ENCODE assay signal across 25 cellular contexts in the genomic region with DNA sequence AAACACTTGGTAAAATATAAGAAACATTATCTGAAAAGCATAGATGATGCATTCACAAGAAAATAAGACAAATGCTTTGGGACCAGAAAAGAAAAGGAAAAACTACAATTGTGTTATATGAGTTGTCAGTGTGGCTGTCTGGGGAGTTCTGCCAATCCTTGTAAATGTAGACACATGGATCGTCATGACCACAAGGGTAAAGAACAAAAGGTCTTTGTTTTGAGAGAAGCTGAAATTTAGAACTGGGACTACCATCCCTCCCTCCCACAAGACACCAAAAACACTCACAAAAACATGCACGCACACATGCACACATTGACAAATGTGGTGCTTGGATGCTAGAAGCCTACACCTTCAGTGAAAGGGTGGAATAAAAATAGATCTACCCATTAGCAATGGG.
DNase-seq lines count a peak whose midpoint lies in the region; ATAC-seq and TF ChIP-seq lines count a peak whose summit lies in the region.
"Had no signal": no experiment of that assay in that cellular context is flagged by ENCODE, and none has a peak within 500 bp of the region (broad histone marks: within the 10 kb centered on the region; RNA-seq: fewer than 3 reads in every experiment).

No MANE protein-coding gene starts in this region.

- H3K4me2 ChIP-seq in mammary epithelial cell (ENCODE audit: insufficient read depth, low read depth, low read length) (no peak overlapping the region), neural progenitor cell (no peak overlapping the region)

- no peaks in the 10 kb centered on the region for H3K36me3 Mint-ChIP-seq in MCF 10A (ENCODE audit: insufficient read depth, unreplicated experiment)
- H3K36me3 Mint-ChIP-seq in neural progenitor cell, result no peaks in the 10 kb centered on the region
- H3K36me3 Mint-ChIP-seq in type B pancreatic cell, result no peaks in the 10 kb centered on the region
- H3K36me3 Mint-ChIP-seq in activated CD4-positive, alpha-beta T cell treated with anti-CD3 and anti-CD28 coated beads for 36 hours (ENCODE audit: low read depth), result no peaks in the 10 kb centered on the region
- H3K36me3 Mint-ChIP-seq: CD4-positive, CD25-positive, alpha-beta regulatory T cell had no signal

- no peaks in the 10 kb centered on the region for H3F3A ChIP-seq in neural progenitor cell (ENCODE audit: low read depth)

- WGBS in mammary epithelial cell (ENCODE audit: low coverage, missing lambda C conversion rate), result 5% methylated on average over 2 of the region's 2 CpGs

- CTCF ChIA-PET in mammary epithelial cell (lab: Charles Lee; ENCODE audit: low non-redundant PET) (no interaction called here), MCF 10A (lab: Yijun Ruan, JAX) (no interaction called here)
- CTCF ChIA-PET in activated CD4-positive, alpha-beta T cell treated with anti-CD3 and anti-CD28 coated beads for 36 hours (lab: Charles Lee), result no interaction called here

- no peak overlapping the region for H3K4me3 ChIP-seq in mammary epithelial cell (replicated peaks in 1 of 3; ENCODE audit: insufficient read depth in 1 of 3, low read depth in 2 of 3, low read length in 3 of 3)
- H3K4me3 ChIP-seq in neural progenitor cell, result no peak overlapping the region
- H3K4me3 ChIP-seq: MG63 had no signal

- H3K79me2 ChIP-seq in mammary epithelial cell (ENCODE audit: insufficient read depth, low read length) (no peaks in the 10 kb centered on the region), neural progenitor cell (ENCODE audit: low read depth) (no peaks in the 10 kb centered on the region)

- H3K4me1 Mint-ChIP-seq in MCF 10A (ENCODE audit: insufficient read depth, unreplicated experiment), result no peaks in the 10 kb centered on the region
- H3K4me1 Mint-ChIP-seq in neural progenitor cell, result no peaks in the 10 kb centered on the region
- H3K4me1 Mint-ChIP-seq in type B pancreatic cell (ENCODE audit: unreplicated experiment), result no peaks in the 10 kb centered on the region
- no peaks in the 10 kb centered on the region for H3K4me1 Mint-ChIP-seq in activated CD4-positive, alpha-beta T cell treated with anti-CD3 and anti-CD28 coated beads for 36 hours
- H3K4me1 Mint-ChIP-seq: CD4-positive, CD25-positive, alpha-beta regulatory T cell had no signal

- dilution Hi-C loops in mammary epithelial cell (cut with HindIII; ENCODE audit: low sequenced_read_pairs), result no loop called here

- H3K27me3 ChIP-seq in mammary epithelial cell (ENCODE audit: insufficient read depth, low read length), result no peaks in the 10 kb centered on the region
- H3K27me3 ChIP-seq in neural progenitor cell, result no peaks in the 10 kb centered on the region
- H3K27me3 ChIP-seq: BE2C, MG63 had no signal

- H3K9me3 Mint-ChIP-seq in MCF 10A (ENCODE audit: unreplicated experiment) (no peaks in the 10 kb centered on the region), neural progenitor cell (peaks cover 2% of the 10 kb centered on the region), type B pancreatic cell (no peaks in the 10 kb centered on the region)
- H3K9me3 Mint-ChIP-seq in activated CD4-positive, alpha-beta T cell treated with anti-CD3 and anti-CD28 coated beads for 36 hours (ENCODE audit: low read depth), result no peaks in the 10 kb centered on the region

- no peak for ATAC-seq in activated CD4-positive, alpha-beta T cell treated with anti-CD3 and anti-CD28 coated beads for 36 hours
- ATAC-seq: SK-N-SH treated with all-trans-retinoic acid at 6 μM for 48 hours had no signal

- in situ Hi-C loops in mammary epithelial cell (cut with MboI; ENCODE audit: low sequenced_read_pairs in 2 of 2), result no loop called here

- H4K20me1 ChIP-seq in mammary epithelial cell (ENCODE audit: insufficient read depth, low read length), result no peaks in the 10 kb centered on the region
- no peaks in the 10 kb centered on the region for H4K20me1 ChIP-seq in neural progenitor cell (ENCODE audit: low read depth)

- H3K9ac ChIP-seq in mammary epithelial cell (ENCODE audit: insufficient read depth, low read length), result no peak overlapping the region
- H3K9ac ChIP-seq in neural progenitor cell, result no peak overlapping the region

- no peak for TF ChIP-seq CTCF in mammary epithelial cell (conservative IDR thresholded peaks at IDR 0.05 in 1 of 2, IDR thresholded peaks at IDR 0.05 in 1 of 2; ENCODE audit: extremely low read depth in 1 of 2, insufficient read depth in 1 of 2, low read depth in 1 of 2, low read length in 2 of 2)
- no peak for TF ChIP-seq CTCF in MCF 10A (IDR thresholded peaks at IDR 0.05; ENCODE audit: unreplicated experiment)
- no peak for TF ChIP-seq CTCF in neural progenitor cell (IDR thresholded peaks at IDR 0.05)
- no peak for TF ChIP-seq CTCF in type B pancreatic cell (conservative IDR thresholded peaks at IDR 0.05)

- no TSS peak for BruUV-seq in mammary epithelial cell (replicated peaks; lab: Mats Ljungman, UMichigan)
- no TSS peak for BruUV-seq in MCF 10A (replicated peaks; lab: Mats Ljungman, UMichigan)

- H3K4me1 ChIP-seq in mammary epithelial cell (ENCODE audit: insufficient read depth, low read length) (peaks cover 4% of the 10 kb centered on the region), neural progenitor cell (no peaks in the 10 kb centered on the region)

- DNase-seq in mammary epithelial cell (peak; percentile 61), MCF 10A (ENCODE audit: unreplicated experiment) (no peak), myocyte (ENCODE audit: low read depth) (peak; percentile 46), neural progenitor cell (ENCODE audit: low spot score) (no peak), type B pancreatic cell (ENCODE audit: extremely low spot score, unreplicated experiment) (no peak), islet precursor cell (no peak)
- DNase-seq in activated CD4-positive, alpha-beta T cell treated with anti-CD3 and anti-CD28 coated beads for 36 hours, result no peak
- DNase-seq: 8988T; BE2C; CD4-positive, CD25-positive, alpha-beta regulatory T cell; COR-L47; DMS 273 treated with DMSO at 0.1 percent for 48 hours; GDM1; GOT3; KG1; MG63; NCI-H1092; NCI-H2081 treated with DMSO at 0.1 percent for 48 hours; NCI-H510A; NCI-H748 treated with DMSO at 0.1 percent for 48 hours; OCI-M1; RPMI8226; SHP77 treated with DMSO at 0.1 percent for 48 hours had no signal

- POLR2A ChIA-PET in MCF 10A (lab: Yijun Ruan, JAX), result no interaction called here
- POLR2A ChIA-PET in activated CD4-positive, alpha-beta T cell treated with anti-CD3 and anti-CD28 coated beads for 36 hours (lab: Charles Lee), result no interaction called here

- H3K36me3 ChIP-seq in mammary epithelial cell (ENCODE audit: insufficient read depth, low read length), result no peaks in the 10 kb centered on the region
- no peaks in the 10 kb centered on the region for H3K36me3 ChIP-seq in neural progenitor cell
- H3K36me3 ChIP-seq: BE2C, MG63 had no signal

- no peak overlapping the region for H3K27ac ChIP-seq in mammary epithelial cell (ENCODE audit: insufficient read depth, low read depth, low read length)
- H3K27ac ChIP-seq in cingulate gyrus (ENCODE audit: low read depth, low read length), result peak overlapping the region; percentile 33
- no peak overlapping the region for H3K27ac ChIP-seq in neural progenitor cell

- H3K4me3 Mint-ChIP-seq in MCF 10A (ENCODE audit: unreplicated experiment) (no peak overlapping the region), neural progenitor cell (no peak overlapping the region), type B pancreatic cell (no peak overlapping the region)
- H3K4me3 Mint-ChIP-seq in activated CD4-positive, alpha-beta T cell treated with anti-CD3 and anti-CD28 coated beads for 36 hours, result no peak overlapping the region
- H3K4me3 Mint-ChIP-seq: CD4-positive, CD25-positive, alpha-beta regulatory T cell had no signal

- H3K27me3 Mint-ChIP-seq in MCF 10A (ENCODE audit: insufficient read depth, unreplicated experiment), result no peaks in the 10 kb centered on the region
- H3K27me3 Mint-ChIP-seq in neural progenitor cell (ENCODE audit: insufficient read depth, low read depth), result no peaks in the 10 kb centered on the region
- no peaks in the 10 kb centered on the region for H3K27me3 Mint-ChIP-seq in type B pancreatic cell
- no peaks in the 10 kb centered on the region for H3K27me3 Mint-ChIP-seq in activated CD4-positive, alpha-beta T cell treated with anti-CD3 and anti-CD28 coated beads for 36 hours

- H2AFZ ChIP-seq in mammary epithelial cell (ENCODE audit: low read depth, low read length) (peak overlapping the region; percentile 15), neural progenitor cell (replicated peaks) (no peak overlapping the region)

- H3K27ac Mint-ChIP-seq in MCF 10A (ENCODE audit: low read depth, unreplicated experiment) (no peak overlapping the region), neural progenitor cell (no peak overlapping the region), type B pancreatic cell (no peak overlapping the region)
- H3K27ac Mint-ChIP-seq in activated CD4-positive, alpha-beta T cell treated with anti-CD3 and anti-CD28 coated beads for 36 hours, result no peak overlapping the region
- H3K27ac Mint-ChIP-seq: CD4-positive, CD25-positive, alpha-beta regulatory T cell had no signal

- no peaks in the 10 kb centered on the region for H3K9me3 ChIP-seq in mammary epithelial cell (replicated peaks; ENCODE audit: insufficient read depth, low read length)
- no peaks in the 10 kb centered on the region for H3K9me3 ChIP-seq in neural progenitor cell (ENCODE audit: low read depth)
- H3K9me3 ChIP-seq: BE2C, MG63 had no signal

- intact Hi-C loops in mammary epithelial cell (cut with micrococcal nuclease), result no loop called here
- intact Hi-C loops in MCF 10A (cut with micrococcal nuclease), result no loop called here
- intact Hi-C loops in activated CD4-positive, alpha-beta T cell treated with anti-CD3 and anti-CD28 coated beads for 36 hours (cut with DNase I, micrococcal nuclease), result no loop called here

Comparison
In these comparisons a context has a peak if more than half of its experiments do, and no peak if none do; other contexts are left out.
1. DNase-seq: peak in mammary epithelial cell (single experiment) and myocyte (single experiment); none in MCF 10A (single experiment), neural progenitor cell (single experiment), type B pancreatic cell (single experiment), activated CD4-positive, alpha-beta T cell treated with anti-CD3 and anti-CD28 coated beads for 36 hours (single experiment) and islet precursor cell (single experiment).